In genomic region chr10:110842305-110842952, GRCh38 we compare ENCODE assay signal across 10 cellular contexts. TPM values are rescaled to one million over a fixed set of nuclear protein-coding genes. Genes with fewer than 3 reads are reported as not detected.
DNase-seq lines count a peak whose midpoint lies in the region; ATAC-seq, FAIRE-seq and TF ChIP-seq lines count a peak whose summit lies in the region.
"Had no signal": no experiment of that assay in that cellular context is flagged by ENCODE, and none has a peak within 500 bp of the region (broad histone marks: within the 10 kb centered on the region; RNA-seq: fewer than 3 reads in every experiment).

No MANE protein-coding gene starts in this region.

- no peak for DNase-seq in activated naive CD4-positive, alpha-beta T cell treated with anti-CD3 and anti-CD28 coated beads, Interleukin-2, amount 50 U/mL, for 72 hours (ENCODE audit: low spot score in 2 of 2)
- no peak for DNase-seq in neuronal stem cell (ENCODE audit: low spot score)
- no peak for DNase-seq in DMS79 treated with DMSO at 0.1 percent for 48 hours (lab: John Stamatoyannopoulos, UW)
- no peak for DNase-seq in GM12891 (ENCODE audit: insufficient read length, low spot score)
- DNase-seq: KG1, NCI-H510A treated with DMSO at 0.1 percent for 48 hours had no signal

- H3K4me3 ChIP-seq in GM08714 (ENCODE audit: low read length): peak overlapping the region; percentile 20; the same call in 1 of the 2 replicates
- H3K4me3 ChIP-seq in neuronal stem cell (ENCODE audit: low read length in 2 of 2): no peak overlapping the region

- H3K4me2 ChIP-seq in neuronal stem cell (ENCODE audit: insufficient read depth, low read length, poor library complexity, severe bottlenecking): no peak overlapping the region

- ATAC-seq in HG02852 (IDR thresholded peaks at IDR 0.05; ENCODE audit: unreplicated experiment) (peak; percentile 7), GM21825 (IDR thresholded peaks at IDR 0.05; ENCODE audit: unreplicated experiment) (no peak)
- ATAC-seq in activated naive CD4-positive, alpha-beta T cell treated with anti-CD3 and anti-CD28 coated beads, Interleukin-2, amount 50 U/mL, for 72 hours: peak in 1 of 2 donors; percentile 17

- H3K36me3 ChIP-seq in neuronal stem cell (replicated peaks in 1 of 2; ENCODE audit: control insufficient read depth in 2 of 2, insufficient read depth in 2 of 2, low read length in 2 of 2): no peaks in the 10 kb centered on the region

- peaks cover 5 to 25% of the 10 kb centered on the region in 2 donors for H3K4me1 ChIP-seq in neuronal stem cell (ENCODE audit: control insufficient read depth in 2 of 2, insufficient read depth in 1 of 2, low read depth in 1 of 2, low read length in 2 of 2)

- H2BK120ac ChIP-seq in neuronal stem cell (ENCODE audit: low read depth, low read length): no peak overlapping the region

- H3K4ac ChIP-seq in neuronal stem cell (ENCODE audit: low read length): no peak overlapping the region

- no peak overlapping the region for H3K9ac ChIP-seq in neuronal stem cell (ENCODE audit: low read depth, low read length, poor library complexity)

- H2BK5ac ChIP-seq in neuronal stem cell (ENCODE audit: low read length): no peak overlapping the region

- H3K36me3 Mint-ChIP-seq in activated naive CD4-positive, alpha-beta T cell treated with anti-CD3 and anti-CD28 coated beads, Interleukin-2, amount 50 U/mL, for 72 hours: no peaks in the 10 kb centered on the region

- H2AFZ ChIP-seq in neuronal stem cell (ENCODE audit: low read length): peak overlapping the region; percentile 72

- H3K9me3 Mint-ChIP-seq in activated naive CD4-positive, alpha-beta T cell treated with anti-CD3 and anti-CD28 coated beads, Interleukin-2, amount 50 U/mL, for 72 hours: peaks cover 0 to 4% of the 10 kb centered on the region in 2 donors

- H3K9me3 ChIP-seq in neuronal stem cell (replicated peaks in 1 of 2; ENCODE audit: control insufficient read depth in 2 of 2, insufficient read depth in 1 of 2, low read depth in 1 of 2, low read length in 2 of 2): no peaks in the 10 kb centered on the region

- no peak for FAIRE-seq in GM12891 (lab: Jason Lieb, UNC)
- FAIRE-seq: endometrium had no signal

- H3K27ac Mint-ChIP-seq in activated naive CD4-positive, alpha-beta T cell treated with anti-CD3 and anti-CD28 coated beads, Interleukin-2, amount 50 U/mL, for 72 hours: peak overlapping the region; percentile 81 to 85

- H2BK15ac ChIP-seq in neuronal stem cell (ENCODE audit: low read length): no peak overlapping the region

- no peaks in the 10 kb centered on the region for H3K79me1 ChIP-seq in neuronal stem cell (ENCODE audit: low read depth, low read length)

- WGBS in neuronal stem cell (ENCODE audit: extremely low coverage in 2 of 2, insufficient read length in 2 of 2, insufficient replicate concordance in 1 of 2), 2 donors: no CpG with 5 or more reads among the region's 8 CpGs

- TF ChIP-seq POLR2A in GM12891 (IDR thresholded peaks at IDR 0.05; ENCODE audit: low read depth, low read length): no peak

- H3K27ac ChIP-seq in neuronal stem cell (replicated peaks; ENCODE audit: low read length): no peak overlapping the region

- H2AK5ac ChIP-seq in neuronal stem cell (ENCODE audit: low read depth, low read length): peak overlapping the region; percentile 1

- no peak overlapping the region for H4K91ac ChIP-seq in neuronal stem cell (ENCODE audit: low read depth, low read length, poor library complexity)

- no peak overlapping the region for H3K14ac ChIP-seq in neuronal stem cell (ENCODE audit: low read length)

- H2BK12ac ChIP-seq in neuronal stem cell (ENCODE audit: low read length): no peak overlapping the region

- H4K8ac ChIP-seq in neuronal stem cell (ENCODE audit: low read depth, low read length): no peak overlapping the region

- H3K18ac ChIP-seq in neuronal stem cell (ENCODE audit: low read length): no peak overlapping the region

- no peak overlapping the region for H3K23ac ChIP-seq in neuronal stem cell (ENCODE audit: low read depth, low read length, poor library complexity)

- H3K27me3 ChIP-seq in neuronal stem cell (ENCODE audit: control insufficient read depth in 3 of 3, insufficient read depth in 3 of 3, low read depth in 1 of 3, low read length in 3 of 3): no peaks in the 10 kb centered on the region

TF ChIP-seq in GM12891, 5 proteins besides CTCF, POLR2A, EP300 and RAD21:
- TF ChIP-seq TAF1 (IDR thresholded peaks at IDR 0.05; ENCODE audit: low read depth, low read length): no peak
TF ChIP-seq in GM12891: peak in this region for 0.

RNA-seq across cellular contexts. Expression of gene PDCD4, which starts 29.3 kb away (rescaled TPM):
- 100 to 1,000 TPM in 1 of 2 donors, 10 to 100 TPM in 1; 94.9 to 159 TPM for total RNA-seq in activated naive CD4-positive, alpha-beta T cell treated with anti-CD3 and anti-CD28 coated beads, Interleukin-2, amount 50 U/mL, for 72 hours
- 86.5 TPM for polyA plus RNA-seq in neuronal stem cell (2013, experiment 1 of 2)
- 87.2 TPM for polyA plus RNA-seq in neuronal stem cell (2013, experiment 2 of 2)
- polyA plus RNA-seq in GM12891 (2012; ENCODE audit: low read depth, missing spikeins): 287 TPM
